In genomic region chr17:45592433-45592923, GRCh38 we compare ENCODE assay signal across 8 cellular contexts.
DNase-seq lines count a peak whose midpoint lies in the region; FAIRE-seq and TF ChIP-seq lines count a peak whose summit lies in the region.
"Not testable (repeated sequence)": the region's sequence is repeated elsewhere in the genome, so short reads cannot be mapped to it uniquely, and the experiment has no call there.

No MANE protein-coding gene starts in this region.

- not testable (repeated sequence) for H3K4me3 Mint-ChIP-seq in mesothelial cell of epicardium

- H3K4me2 ChIP-seq in Karpas-422 (ENCODE audit: low read depth, low read length, poor library complexity, severe bottlenecking), result not testable (repeated sequence)

- peak; percentile 61 to 73 (median 69) for TF ChIP-seq CTCF in ascending aorta (IDR thresholded peaks at IDR 0.05)
- TF ChIP-seq CTCF in mesothelial cell of epicardium (IDR thresholded peaks at IDR 0.05; ENCODE audit: unreplicated experiment), result peak; percentile 47
- peak; percentile 38 to 72 (median 60) for TF ChIP-seq CTCF in vagina (IDR thresholded peaks at IDR 0.05)

- H3K27ac ChIP-seq in Karpas-422 (ENCODE audit: low read length); ascending aorta; vagina: not testable (repeated sequence)

- not testable (repeated sequence) for H2AFZ ChIP-seq in Karpas-422 (ENCODE audit: low read length)

- H3K36me3 ChIP-seq in Karpas-422 (ENCODE audit: insufficient read depth, low read length); ascending aorta; vagina: not testable (repeated sequence)

- not testable (repeated sequence) for H3K27me3 ChIP-seq in Karpas-422 (ENCODE audit: low read length); ascending aorta; vagina

- not testable (repeated sequence) for H3K4me3 ChIP-seq in Karpas-422 (ENCODE audit: low read length); ascending aorta; vagina

- H3K9me3 ChIP-seq in Karpas-422 (ENCODE audit: low read length); ascending aorta; vagina: not testable (repeated sequence)

- not testable (repeated sequence) for H3K4me1 ChIP-seq in Karpas-422 (ENCODE audit: low read length); ascending aorta; vagina

- H3K36me3 Mint-ChIP-seq in mesothelial cell of epicardium, result not testable (repeated sequence)

- not testable (repeated sequence) for H4K20me1 ChIP-seq in Karpas-422 (ENCODE audit: insufficient read depth, low read depth, low read length)

- not testable (repeated sequence) for H3K4me1 Mint-ChIP-seq in mesothelial cell of epicardium

- DNase-seq in GM12891 (ENCODE audit: insufficient read length, low spot score); vagina (ENCODE audit: extremely low spot score in 2 of 2): not testable (repeated sequence)
- peak; percentile 90 for DNase-seq in Karpas-422
- DNase-seq in activated CD4-positive, alpha-beta T cell treated with anti-CD3 and anti-CD28 coated beads for 1 hour, result peak; percentile 72
- DNase-seq in ascending aorta (ENCODE audit: low spot score in 2 of 2), result peak in 1 of 2 donors; percentile 81
- DNase-seq in frontal cortex (ENCODE audit: low spot score in 2 of 2), result peak; percentile 26 to 42
- DNase-seq in mesothelial cell of epicardium (ENCODE audit: low spot score in 2 of 2, unreplicated experiment in 2 of 2), result peak in 1 of 2 experiments; percentile 65
- peak; percentile 78 for DNase-seq in stimulated activated CD4-positive, alpha-beta T cell treated with anti-CD3 and anti-CD28 coated beads, Interleukin-1b, Interleukin-23, amount 100 ng/mL, for 48 hours

- FAIRE-seq in GM12891 (lab: Jason Lieb, UNC), result peak; percentile 86
- not testable (repeated sequence) for FAIRE-seq in frontal cortex (lab: Jason Lieb, UNC)

- H3K27me3 Mint-ChIP-seq in mesothelial cell of epicardium (ENCODE audit: low read depth), result peaks cover 26% of the 10 kb centered on the region

- H3K9me2 ChIP-seq in Karpas-422 (replicated peaks; ENCODE audit: insufficient read depth, low read length), result not testable (repeated sequence)

- H3K9ac ChIP-seq in Karpas-422 (ENCODE audit: low read length), result not testable (repeated sequence)

- not testable (repeated sequence) for TF ChIP-seq POLR2A in GM12891 (IDR thresholded peaks at IDR 0.05; ENCODE audit: low read depth, low read length); vagina (IDR thresholded peaks at IDR 0.05)

- intact Hi-C loops in ascending aorta (cut with DNase I); vagina (cut with DNase I): not testable (repeated sequence)

- H3K9me3 Mint-ChIP-seq in mesothelial cell of epicardium, result not testable (repeated sequence)

- not testable (repeated sequence) for H3K79me2 ChIP-seq in Karpas-422 (ENCODE audit: low read length)

- H3K27ac Mint-ChIP-seq in mesothelial cell of epicardium, result not testable (repeated sequence)
